In genomic region chr9:21357479-21358290, GRCh38 we compare ENCODE assay signal across 9 cellular contexts. TPM values are rescaled to one million over a fixed set of nuclear protein-coding genes. Genes with fewer than 3 reads are reported as not detected.
DNase-seq lines count a peak whose midpoint lies in the region; ATAC-seq, FAIRE-seq and TF ChIP-seq lines count a peak whose summit lies in the region.
"Had no signal": no experiment of that assay in that cellular context is flagged by ENCODE, and none has a peak within 500 bp of the region (broad histone marks: within the 10 kb centered on the region; RNA-seq: fewer than 3 reads in every experiment).

No MANE protein-coding gene starts in this region.

- peaks cover 20% of the 10 kb centered on the region for H3K4me1 Mint-ChIP-seq in activated CD4-positive, alpha-beta memory T cell treated with anti-CD3 and anti-CD28 coated beads for 36 hours (ENCODE audit: low read depth)

- TF ChIP-seq CTCF in lower leg skin (IDR thresholded peaks at IDR 0.05): no peak

- peaks cover 38% of the 10 kb centered on the region for H3K27me3 Mint-ChIP-seq in activated CD4-positive, alpha-beta memory T cell treated with anti-CD3 and anti-CD28 coated beads for 36 hours

- FAIRE-seq in RCC 7860 (lab: Jason Lieb, UNC): no peak

- no peak for TF ChIP-seq POLR2A in lower leg skin (IDR thresholded peaks at IDR 0.05)

- peak; percentile 15 for DNase-seq in stimulated activated CD4-positive, alpha-beta T cell treated with anti-CD3 and anti-CD28 coated beads, Interleukin-15, amount 100 ng/mL, for 24 hours
- no peak for DNase-seq in stimulated activated CD4-positive, alpha-beta T cell treated with anti-CD3 and anti-CD28 coated beads, Interleukin-4, amount 100 ng/mL, for 1 hour
- DNase-seq in activated CD4-positive, alpha-beta memory T cell treated with anti-CD3 and anti-CD28 coated beads for 36 hours: peak; percentile 30
- peak; percentile 16 for DNase-seq in superior temporal gyrus (ENCODE audit: extremely low spot score)
- no peak for DNase-seq in C1 segment of cervical spinal cord (lab: John Stamatoyannopoulos, UW)
- DNase-seq in RCC 7860 (ENCODE audit: low spot score): no peak
- DNase-seq in lower leg skin (ENCODE audit: low spot score in 2 of 2): no peak

- CTCF ChIA-PET in activated CD4-positive, alpha-beta memory T cell treated with anti-CD3 and anti-CD28 coated beads for 36 hours (lab: Charles Lee): interaction anchor here (0.6 to 3.1 kb wide), 6 partner anchors 20 to 76 kb away, joined by 3 to 9 read pairs (median 4); no protein-coding TSS in a partner anchor

- H3K36me3 Mint-ChIP-seq in activated CD4-positive, alpha-beta memory T cell treated with anti-CD3 and anti-CD28 coated beads for 36 hours: peaks cover 11% of the 10 kb centered on the region

- H3K27ac Mint-ChIP-seq in activated CD4-positive, alpha-beta memory T cell treated with anti-CD3 and anti-CD28 coated beads for 36 hours: no peak overlapping the region

- POLR2A ChIA-PET in activated CD4-positive, alpha-beta memory T cell treated with anti-CD3 and anti-CD28 coated beads for 36 hours (lab: Charles Lee): no interaction called here

- intact Hi-C loops in activated CD4-positive, alpha-beta memory T cell treated with anti-CD3 and anti-CD28 coated beads for 36 hours (cut with micrococcal nuclease): loop anchor here (1.0 to 10.0 kb wide), 7 partner anchors 22 to 723 kb away; partner anchors contain the start of gene KLHL9
- intact Hi-C loops in lower leg skin (cut with DNase I; ENCODE audit: low total_unique reads): no loop called here

- H3K4me3 ChIP-seq in lower leg skin (ENCODE audit: low read depth, poor library complexity, severe bottlenecking): no peak overlapping the region

- peak; percentile 76 for ATAC-seq in HG02970 (IDR thresholded peaks at IDR 0.05; ENCODE audit: low FRiP score, unreplicated experiment)

- H3K9me3 Mint-ChIP-seq in activated CD4-positive, alpha-beta memory T cell treated with anti-CD3 and anti-CD28 coated beads for 36 hours: peaks cover 8% of the 10 kb centered on the region

- peak overlapping the region; percentile 3 for H3K4me3 Mint-ChIP-seq in activated CD4-positive, alpha-beta memory T cell treated with anti-CD3 and anti-CD28 coated beads for 36 hours

- WGBS in lower leg skin, 2 donors: 51 to 59% methylated on average over 7 of the region's 7 CpGs

RNA-seq across cellular contexts. Expression of gene IFNA6, which starts 7.0 kb away (rescaled TPM):
- total RNA-seq in activated CD4-positive, alpha-beta memory T cell treated with anti-CD3 and anti-CD28 coated beads for 36 hours: not detected
- not detected for total RNA-seq in lower leg skin
- total RNA-seq: Daoy had no signal

RNA-seq across cellular contexts. Expression of gene IFNA13, which starts 10.2 kb away (rescaled TPM):
- not detected for total RNA-seq in activated CD4-positive, alpha-beta memory T cell treated with anti-CD3 and anti-CD28 coated beads for 36 hours
- not detected for total RNA-seq in lower leg skin
- total RNA-seq: Daoy had no signal

RNA-seq across cellular contexts. Expression of gene KLHL9, which starts 22.5 kb away (rescaled TPM):
- 10 to 100 TPM; 15.9 to 16.0 TPM for total RNA-seq in activated CD4-positive, alpha-beta memory T cell treated with anti-CD3 and anti-CD28 coated beads for 36 hours
- 10 to 100 TPM; 12.0 to 17.8 (median 15.3) TPM for total RNA-seq in lower leg skin
- total RNA-seq: Daoy had no signal

RNA-seq across cellular contexts. Expression of gene IFNA2, which starts 27.5 kb away (rescaled TPM):
- not detected for total RNA-seq in activated CD4-positive, alpha-beta memory T cell treated with anti-CD3 and anti-CD28 coated beads for 36 hours
- total RNA-seq in lower leg skin: not detected
- total RNA-seq: Daoy had no signal

RNA-seq across cellular contexts. Expression of gene IFNA8, which starts 51.2 kb away (rescaled TPM):
- total RNA-seq in activated CD4-positive, alpha-beta memory T cell treated with anti-CD3 and anti-CD28 coated beads for 36 hours: not detected
- not detected for total RNA-seq in lower leg skin
- total RNA-seq: Daoy had no signal

Comparison
In these comparisons a context has a peak if more than half of its experiments do, and no peak if none do; other contexts are left out.
1. DNase-seq: peak in stimulated activated CD4-positive, alpha-beta T cell treated with anti-CD3 and anti-CD28 coated beads, Interleukin-15, amount 100 ng/mL, for 24 hours (single experiment), activated CD4-positive, alpha-beta memory T cell treated with anti-CD3 and anti-CD28 coated beads for 36 hours (single experiment) and superior temporal gyrus (single experiment); none in stimulated activated CD4-positive, alpha-beta T cell treated with anti-CD3 and anti-CD28 coated beads, Interleukin-4, amount 100 ng/mL, for 1 hour (single experiment), C1 segment of cervical spinal cord (0 of 14), RCC 7860 (single experiment) and lower leg skin (0 of 2).